26 cellular contexts compared by ENCODE assay signal in genomic region chr16:79902351-79902750, GRCh38.
"Had no signal": no experiment of that assay in that cellular context is flagged by ENCODE, and none has a peak within 500 bp of the region (broad histone marks: within the 10 kb centered on the region; RNA-seq: fewer than 3 reads in every experiment).

No MANE protein-coding gene starts in this region.

- H3K36me3 Mint-ChIP-seq: activated naive CD8-positive, alpha-beta T cell treated with anti-CD3 and anti-CD28 coated beads, Interleukin-2, amount 10 ng/mL, durations not matched to agents 7 days and 5 days; natural killer cell treated with Interleukin-12 subunit alpha and Interleukin-12 subunit beta and Interleukin-15 and Interleukin-18, amount 100 ng/mL, for 72 hours had no signal

- H3K27me3 ChIP-seq: breast epithelium, colonic mucosa, hepatocyte, ovary, right atrium auricular region, tibial artery had no signal

- H3K9me3 ChIP-seq: breast epithelium, colonic mucosa, ovary, psoas muscle, right atrium auricular region, tibial artery had no signal

- H3K27me3 Mint-ChIP-seq: activated naive CD8-positive, alpha-beta T cell treated with anti-CD3 and anti-CD28 coated beads, Interleukin-2, amount 10 ng/mL, durations not matched to agents 7 days and 5 days; natural killer cell treated with Interleukin-12 subunit alpha and Interleukin-12 subunit beta and Interleukin-15 and Interleukin-18, amount 100 ng/mL, for 72 hours had no signal

- H3K4me1 ChIP-seq: breast epithelium, psoas muscle, right atrium auricular region, tibial artery had no signal

- H3K4me3 Mint-ChIP-seq: activated B cell treated with CpG ODN at 0.5 μM for 24 hours; activated CD4-positive, alpha-beta T cell treated with anti-CD3 and anti-CD28 coated beads for 36 hours; activated naive CD8-positive, alpha-beta T cell treated with anti-CD3 and anti-CD28 coated beads, Interleukin-2, amount 10 ng/mL, durations not matched to agents 7 days and 5 days; central memory CD8-positive, alpha-beta T cell; effector memory CD8-positive, alpha-beta T cell; natural killer cell treated with Interleukin-12 subunit alpha and Interleukin-12 subunit beta and Interleukin-15 and Interleukin-18, amount 100 ng/mL, for 72 hours had no signal

- H3K36me3 ChIP-seq: breast epithelium, colonic mucosa, ovary, right atrium auricular region, tibial artery had no signal

- H3K9me3 Mint-ChIP-seq: activated B cell treated with CpG ODN at 0.5 μM for 24 hours; central memory CD8-positive, alpha-beta T cell; effector memory CD8-positive, alpha-beta T cell had no signal

- H3K4me1 Mint-ChIP-seq: activated B cell treated with CpG ODN at 0.5 μM for 24 hours; activated CD4-positive, alpha-beta T cell treated with anti-CD3 and anti-CD28 coated beads for 36 hours; activated naive CD8-positive, alpha-beta T cell treated with anti-CD3 and anti-CD28 coated beads, Interleukin-2, amount 10 ng/mL, durations not matched to agents 7 days and 5 days; central memory CD8-positive, alpha-beta T cell had no signal

- FAIRE-seq: endothelial cell of umbilical vein had no signal

- H3K27ac ChIP-seq: breast epithelium, colonic mucosa, dorsolateral prefrontal cortex, hepatocyte, ovary, psoas muscle, right atrium auricular region, tibial artery had no signal

- H3K27ac Mint-ChIP-seq: activated B cell treated with CpG ODN at 0.5 μM for 24 hours; activated CD4-positive, alpha-beta T cell treated with anti-CD3 and anti-CD28 coated beads for 36 hours; activated naive CD8-positive, alpha-beta T cell treated with anti-CD3 and anti-CD28 coated beads, Interleukin-2, amount 10 ng/mL, durations not matched to agents 7 days and 5 days; effector memory CD8-positive, alpha-beta T cell; natural killer cell treated with Interleukin-12 subunit alpha and Interleukin-12 subunit beta and Interleukin-15 and Interleukin-18, amount 100 ng/mL, for 72 hours had no signal

- H3K4me3 ChIP-seq: breast epithelium, colonic mucosa, dorsolateral prefrontal cortex, hepatocyte, ovary, psoas muscle, right atrium auricular region, tibial artery had no signal

- DNase-seq: activated B cell treated with CpG ODN at 0.5 μM for 24 hours; activated CD4-positive, alpha-beta T cell treated with anti-CD3 and anti-CD28 coated beads for 36 hours; activated CD4-positive, alpha-beta T cell treated with anti-CD3 and anti-CD28 coated beads, Interleukin-2, amount 50 U/mL, for 48 hours; activated naive CD4-positive, alpha-beta T cell treated with Interleukin-2 at 50 U/mL for 16 hours; activated naive CD8-positive, alpha-beta T cell treated with anti-CD3 and anti-CD28 coated beads, Interleukin-2, amount 10 ng/mL, durations not matched to agents 7 days and 5 days; activated T-cell treated with anti-CD3 and anti-CD28 coated beads, Interleukin-2, amount 50 U/mL, for 48 hours; amygdala; colonic mucosa; dorsolateral prefrontal cortex; effector memory CD8-positive, alpha-beta T cell; foreskin melanocyte; glutamatergic neuron; left cardiac atrium; midbrain; psoas muscle; stimulated activated CD4-positive, alpha-beta T cell treated with anti-CD3 and anti-CD28 coated beads, Interleukin-4, amount 100 ng/mL, for 4 hours; stimulated activated naive CD8-positive, alpha-beta T cell treated with anti-CD3 and anti-CD28 coated beads, Interleukin-15, Interleukin-2, amounts not matched to agents 100 U/mL and 50 U/mL, for 24 hours; T-helper 9 cell; tibial artery had no signal
